Comparison of ENCODE assay signal across 12 cellular contexts in genomic region chr2:158999458-158999857, GRCh38. TPM values are rescaled to one million over a fixed set of nuclear protein-coding genes. Genes with fewer than 3 reads are reported as not detected.
DNase-seq lines count a peak whose midpoint lies in the region; ATAC-seq and TF ChIP-seq lines count a peak whose summit lies in the region.
"Had no signal": no experiment of that assay in that cellular context is flagged by ENCODE, and none has a peak within 500 bp of the region (broad histone marks: within the 10 kb centered on the region; RNA-seq: fewer than 3 reads in every experiment).

No MANE protein-coding gene starts in this region.

- peak; percentile 47 for ATAC-seq in activated T-helper 17 cell treated with anti-CD3 and anti-CD28 coated beads, Interleukin-2, amount 50 U/mL, for 72 hours (replicated peaks)
- no peak for ATAC-seq in activated T-cell treated with anti-CD3 and anti-CD28 coated beads, Interleukin-2, amount 50 U/mL, for 72 hours (replicated peaks in 1 of 2)
- ATAC-seq: activated T-cell treated with anti-CD3 and anti-CD28 coated beads, Interleukin-2, amount 50 U/mL, for 4 hours had no signal

- H3K9me3 Mint-ChIP-seq in MCF 10A (ENCODE audit: unreplicated experiment) (no peaks in the 10 kb centered on the region), Calu3 (ENCODE audit: low read depth, unreplicated experiment) (no peaks in the 10 kb centered on the region)
- no peaks in the 10 kb centered on the region for H3K9me3 Mint-ChIP-seq in activated T-helper 17 cell treated with anti-CD3 and anti-CD28 coated beads, Interleukin-2, amount 50 U/mL, for 72 hours
- H3K9me3 Mint-ChIP-seq in activated T-cell treated with anti-CD3 and anti-CD28 coated beads, Interleukin-2, amount 50 U/mL, for 72 hours: no peaks in the 10 kb centered on the region
- H3K9me3 Mint-ChIP-seq: activated T-cell treated with anti-CD3 and anti-CD28 coated beads, Interleukin-2, amount 50 U/mL, for 4 hours had no signal

- peaks cover 13% of the 10 kb centered on the region for H3K4me1 Mint-ChIP-seq in MCF 10A (ENCODE audit: insufficient read depth, unreplicated experiment)
- H3K4me1 Mint-ChIP-seq in activated T-helper 17 cell treated with anti-CD3 and anti-CD28 coated beads, Interleukin-2, amount 50 U/mL, for 72 hours: no peaks in the 10 kb centered on the region
- H3K4me1 Mint-ChIP-seq in Calu3 (ENCODE audit: low read depth, unreplicated experiment): peaks cover 26% of the 10 kb centered on the region
- H3K4me1 Mint-ChIP-seq in activated T-cell treated with anti-CD3 and anti-CD28 coated beads, Interleukin-2, amount 50 U/mL, for 72 hours (ENCODE audit: low read depth): peaks cover 5% of the 10 kb centered on the region

- DNase-seq in breast epithelium (ENCODE audit: low spot score in 2 of 2): no peak
- no peak for DNase-seq in MCF 10A (ENCODE audit: unreplicated experiment)
- DNase-seq in globus pallidus (ENCODE audit: low spot score): peak; percentile 65
- DNase-seq in tibial artery: no peak
- no peak for DNase-seq in Calu3
- no peak for DNase-seq in T1000 (lab: John Stamatoyannopoulos, UW)
- no peak for DNase-seq in activated T-cell treated with anti-CD3 and anti-CD28 coated beads, Interleukin-2, amount 50 U/mL, for 72 hours
- DNase-seq: activated T-cell treated with anti-CD3 and anti-CD28 coated beads, Interleukin-2, amount 50 U/mL, for 4 hours; effector CD4-positive, alpha-beta T cell; stimulated activated CD4-positive, alpha-beta T cell treated with anti-CD3 and anti-CD28 coated beads, Interleukin-4, amount 100 ng/mL, for 1 hour; trophoblast cell had no signal

- TF ChIP-seq CTCF in breast epithelium (IDR thresholded peaks at IDR 0.05) (no peak), MCF 10A (IDR thresholded peaks at IDR 0.05; ENCODE audit: unreplicated experiment) (no peak), tibial artery (IDR thresholded peaks at IDR 0.05) (no peak), Calu3 (IDR thresholded peaks at IDR 0.05; ENCODE audit: unreplicated experiment) (no peak)

- H3K27me3 Mint-ChIP-seq in MCF 10A (ENCODE audit: insufficient read depth, unreplicated experiment) (no peaks in the 10 kb centered on the region), Calu3 (ENCODE audit: unreplicated experiment) (no peaks in the 10 kb centered on the region)
- no peaks in the 10 kb centered on the region for H3K27me3 Mint-ChIP-seq in activated T-helper 17 cell treated with anti-CD3 and anti-CD28 coated beads, Interleukin-2, amount 50 U/mL, for 72 hours
- H3K27me3 Mint-ChIP-seq in activated T-cell treated with anti-CD3 and anti-CD28 coated beads, Interleukin-2, amount 50 U/mL, for 72 hours (ENCODE audit: low read depth): peaks cover 6% of the 10 kb centered on the region

- no TSS peak for BruUV-seq in MCF 10A (replicated peaks; lab: Mats Ljungman, UMichigan)
- no TSS peak for BruUV-seq in Calu3 (replicated peaks; lab: Mats Ljungman, UMichigan)

- H3K36me3 ChIP-seq in breast epithelium (no peaks in the 10 kb centered on the region), tibial artery (peaks cover 0 to 10% (median 0%) of the 10 kb centered on the region in 3 donors)

- H3K4me1 ChIP-seq in breast epithelium (peaks cover 0 to 13% of the 10 kb centered on the region in 2 donors), tibial artery (peaks cover 0 to 60% (median 26%) of the 10 kb centered on the region in 4 donors)

- CTCF ChIA-PET in MCF 10A (lab: Yijun Ruan, JAX): interaction anchor here (0.6 to 1.6 kb wide), 6 partner anchors 9 to 1489 kb away, joined by 3 to 6 read pairs (median 3); no protein-coding TSS in a partner anchor
- CTCF ChIA-PET in Calu3 (lab: Charles Lee): no interaction called here

- H3K4me3 ChIP-seq in breast epithelium (no peak overlapping the region), tibial artery (no peak overlapping the region)

- H3K27ac ChIP-seq in breast epithelium: peak overlapping the region; percentile 46 to 50
- peak overlapping the region; percentile 32 to 50 for H3K27ac ChIP-seq in tibial artery

- H3K27ac Mint-ChIP-seq in MCF 10A (ENCODE audit: low read depth, unreplicated experiment) (no peak overlapping the region), Calu3 (ENCODE audit: unreplicated experiment) (no peak overlapping the region)
- H3K27ac Mint-ChIP-seq in activated T-helper 17 cell treated with anti-CD3 and anti-CD28 coated beads, Interleukin-2, amount 50 U/mL, for 72 hours: no peak overlapping the region
- H3K27ac Mint-ChIP-seq in activated T-cell treated with anti-CD3 and anti-CD28 coated beads, Interleukin-2, amount 50 U/mL, for 72 hours: no peak overlapping the region

- H3K4me3 Mint-ChIP-seq in MCF 10A (ENCODE audit: unreplicated experiment) (no peak overlapping the region), Calu3 (ENCODE audit: low read depth, unreplicated experiment) (no peak overlapping the region)
- no peak overlapping the region for H3K4me3 Mint-ChIP-seq in activated T-helper 17 cell treated with anti-CD3 and anti-CD28 coated beads, Interleukin-2, amount 50 U/mL, for 72 hours
- H3K4me3 Mint-ChIP-seq in activated T-cell treated with anti-CD3 and anti-CD28 coated beads, Interleukin-2, amount 50 U/mL, for 72 hours: no peak overlapping the region
- H3K4me3 Mint-ChIP-seq: activated T-cell treated with anti-CD3 and anti-CD28 coated beads, Interleukin-2, amount 50 U/mL, for 4 hours had no signal

- H3K9me3 ChIP-seq in breast epithelium (no peaks in the 10 kb centered on the region), tibial artery (no peaks in the 10 kb centered on the region)

- POLR2A ChIA-PET in MCF 10A (lab: Yijun Ruan, JAX): interaction anchor here (1.2 to 5.4 kb wide), 4 partner anchors 10 to 106 kb away, joined by 3 to 34 read pairs (median 6); partner anchors contain the start of gene TANC1

- peaks cover 22% of the 10 kb centered on the region for H3K36me3 Mint-ChIP-seq in MCF 10A (ENCODE audit: insufficient read depth, unreplicated experiment)
- H3K36me3 Mint-ChIP-seq in activated T-helper 17 cell treated with anti-CD3 and anti-CD28 coated beads, Interleukin-2, amount 50 U/mL, for 72 hours (ENCODE audit: low read depth): no peaks in the 10 kb centered on the region
- peaks cover 4% of the 10 kb centered on the region for H3K36me3 Mint-ChIP-seq in Calu3 (ENCODE audit: insufficient read depth, unreplicated experiment)
- no peaks in the 10 kb centered on the region for H3K36me3 Mint-ChIP-seq in activated T-cell treated with anti-CD3 and anti-CD28 coated beads, Interleukin-2, amount 50 U/mL, for 72 hours (ENCODE audit: insufficient read depth in 2 of 2)

- H3K27me3 ChIP-seq in breast epithelium (no peaks in the 10 kb centered on the region), tibial artery (no peaks in the 10 kb centered on the region)

- no peak for TF ChIP-seq POLR2A in breast epithelium (IDR thresholded peaks at IDR 0.05)

- intact Hi-C loops in breast epithelium (cut with DNase I; ENCODE audit: low total_unique reads): no loop called here
- intact Hi-C loops in MCF 10A (cut with micrococcal nuclease): loop anchor here (2.0 kb wide), 1 partner anchor 65 kb away; no protein-coding TSS in a partner anchor
- intact Hi-C loops in tibial artery (cut with DNase I; ENCODE audit: low total_unique reads): no loop called here
- intact Hi-C loops in Calu3 (cut with micrococcal nuclease; ENCODE audit: unreplicated experiment): no loop called here

RNA-seq across cellular contexts. Expression of gene TANC1, which starts 31.0 kb away (rescaled TPM):
- 10 to 100 TPM; 18.9 to 62.3 (median 58.4) TPM for total RNA-seq in breast epithelium
- total RNA-seq in MCF 10A (2022): 31.0 and 35.3 TPM in 2 replicates
- 1 to 10 TPM; 1.4 to 1.7 TPM for total RNA-seq in activated T-helper 17 cell treated with anti-CD3 and anti-CD28 coated beads, Interleukin-2, amount 50 U/mL, for 72 hours
- 41.2 and 43.3 TPM in 2 replicates for total RNA-seq in Calu3 (2022)
- 1 to 10 TPM in 1 of 2 donors, under 1 TPM in 1; 0.35 to 1.6 TPM for total RNA-seq in activated T-cell treated with anti-CD3 and anti-CD28 coated beads, Interleukin-2, amount 50 U/mL, for 72 hours

Comparison
In these comparisons a context has a peak if more than half of its experiments do, and no peak if none do; other contexts are left out.
1. RNA of gene TANC1, which starts 31.0 kb away (total RNA-seq): 18.9 to 62.3 TPM in breast epithelium, 41.2 to 43.3 TPM in Calu3 and 31.0 to 35.3 TPM in MCF 10A; 1.4 to 1.7 TPM in activated T-helper 17 cell treated with anti-CD3 and anti-CD28 coated beads, Interleukin-2, amount 50 U/mL, for 72 hours and 0.35 to 1.6 TPM in activated T-cell treated with anti-CD3 and anti-CD28 coated beads, Interleukin-2, amount 50 U/mL, for 72 hours; every median in the first group is over 4 times any median in the second.